8 cellular contexts compared by ENCODE assay signal in genomic region chr3:53255360-53255774, GRCh38. TPM values are rescaled to one million over a fixed set of nuclear protein-coding genes. Genes with fewer than 3 reads are reported as not detected.
DNase-seq lines count a peak whose midpoint lies in the region; ATAC-seq and TF ChIP-seq lines count a peak whose summit lies in the region.

No MANE protein-coding gene starts in this region.

- H3K36me3 ChIP-seq in colonic mucosa (no peaks in the 10 kb centered on the region), mesenchymal stem cell (ENCODE audit: control insufficient read depth in 1 of 2, insufficient read depth in 2 of 2, low read depth in 1 of 2, low read length in 2 of 2) (peaks cover 11 to 13% of the 10 kb centered on the region in 2 experiments)

- DNase-seq in AG04450 (ENCODE audit: low read depth, low spot score) (no peak), UCSD-AML1 (lab: John Stamatoyannopoulos, UW; ENCODE audit: unreplicated experiment) (peak; percentile 73), colonic mucosa (peak; percentile 44), mesenchymal stem cell (peak; percentile 26), NCI-H2107 treated with DMSO at 0.1 percent for 48 hours (lab: John Stamatoyannopoulos, UW; ENCODE audit: unreplicated experiment) (no peak)
- peak; percentile 33 for DNase-seq in stimulated activated naive B cell treated with anti-CD40 and anti-IgM and Interleukin-4, amounts not matched to agents 10 μg/mL and 1 μg/mL and 100 μg/mL, for 72 hours

- peak overlapping the region; percentile 83 for H4K8ac ChIP-seq in mesenchymal stem cell (ENCODE audit: low read length)

- peak overlapping the region; percentile 94 for H3K27ac Mint-ChIP-seq in stimulated activated naive B cell treated with anti-CD40 and anti-IgM and Interleukin-4, amounts not matched to agents 10 μg/mL and 1 μg/mL and 100 μg/mL, for 72 hours

- peak overlapping the region in 1 of 2 experiments; percentile 97 for H3K14ac ChIP-seq in mesenchymal stem cell (ENCODE audit: low read length in 2 of 2)

- no peak overlapping the region for H2AK5ac ChIP-seq in mesenchymal stem cell (ENCODE audit: low read length, severe bottlenecking)

- no peak for TF ChIP-seq CTCF in AG04450 (IDR thresholded peaks at IDR 0.05; ENCODE audit: low read depth, low read length)
- TF ChIP-seq CTCF in colonic mucosa (IDR thresholded peaks at IDR 0.05): no peak

- no peaks in the 10 kb centered on the region for H3K27me3 Mint-ChIP-seq in stimulated activated naive B cell treated with anti-CD40 and anti-IgM and Interleukin-4, amounts not matched to agents 10 μg/mL and 1 μg/mL and 100 μg/mL, for 72 hours

- H4K91ac ChIP-seq in mesenchymal stem cell (ENCODE audit: low read length): peak overlapping the region; percentile 94

- H3K9ac ChIP-seq in colonic mucosa (ENCODE audit: low read depth in 2 of 2, low read length in 2 of 2): peak overlapping the region; percentile 86 to 97
- peak overlapping the region; percentile 82 for H3K9ac ChIP-seq in mesenchymal stem cell (ENCODE audit: low read length)

- H2AFZ ChIP-seq in mesenchymal stem cell (ENCODE audit: low read depth, low read length): no peak overlapping the region

- peak; percentile 39 for ATAC-seq in GM18909 (IDR thresholded peaks at IDR 0.05; ENCODE audit: poor library complexity, unreplicated experiment)
- peak; percentile 44 for ATAC-seq in HG03135 (IDR thresholded peaks at IDR 0.05; ENCODE audit: unreplicated experiment)
- peak; percentile 68 to 73 for ATAC-seq in stimulated activated naive B cell treated with anti-CD40 and anti-IgM and Interleukin-4, amounts not matched to agents 10 μg/mL and 1 μg/mL and 100 μg/mL, for 72 hours (replicated peaks)

- peaks cover 11 to 28% of the 10 kb centered on the region in 2 donors for H3K36me3 Mint-ChIP-seq in stimulated activated naive B cell treated with anti-CD40 and anti-IgM and Interleukin-4, amounts not matched to agents 10 μg/mL and 1 μg/mL and 100 μg/mL, for 72 hours

- H3K4me3 Mint-ChIP-seq in stimulated activated naive B cell treated with anti-CD40 and anti-IgM and Interleukin-4, amounts not matched to agents 10 μg/mL and 1 μg/mL and 100 μg/mL, for 72 hours: peak overlapping the region; percentile 93 to 99

- H3K4ac ChIP-seq in mesenchymal stem cell (ENCODE audit: low read depth in 1 of 2, low read length in 2 of 2): peak overlapping the region; percentile 82 to 94

- H3K4me3 ChIP-seq in AG04450 (ENCODE audit: low read depth, low read length) (peak overlapping the region; percentile 96), colonic mucosa (peak overlapping the region; percentile 94), mesenchymal stem cell (ENCODE audit: insufficient read depth in 1 of 2, low read depth in 1 of 2, low read length in 2 of 2) (peak overlapping the region; percentile 88 to 96)

- no peaks in the 10 kb centered on the region for H3K79me1 ChIP-seq in mesenchymal stem cell (replicated peaks; ENCODE audit: low read length, poor library complexity, severe bottlenecking)

- no peaks in the 10 kb centered on the region for H3K27me3 ChIP-seq in AG04450 (ENCODE audit: control insufficient read depth, insufficient read depth, low read length)
- no peaks in the 10 kb centered on the region for H3K27me3 ChIP-seq in colonic mucosa
- H3K27me3 ChIP-seq in mesenchymal stem cell (ENCODE audit: control insufficient read depth in 1 of 2, insufficient read depth in 1 of 2, low read length in 2 of 2): no peaks in the 10 kb centered on the region

- H3K18ac ChIP-seq in mesenchymal stem cell (ENCODE audit: low read depth in 1 of 2, low read length in 2 of 2): peak overlapping the region; percentile 95 to 96

- under 1% methylated on average over 16 of the region's 49 CpGs for WGBS in mesenchymal stem cell

- intact Hi-C loops in colonic mucosa (cut with DNase I): no loop called here

- peak overlapping the region; percentile 15 for H2BK15ac ChIP-seq in mesenchymal stem cell (ENCODE audit: low read depth, poor library complexity, severe bottlenecking)

- H3K4me1 ChIP-seq in colonic mucosa: peaks cover 14% of the 10 kb centered on the region
- H3K4me1 ChIP-seq in mesenchymal stem cell (ENCODE audit: control insufficient read depth, insufficient read depth, low read depth, low read length): peaks cover 24% of the 10 kb centered on the region

- POLR2A ChIA-PET in AG04450 (lab: Yijun Ruan, JAX): interaction anchor here (0.6 to 3.3 kb wide), 4 partner anchors 13 to 96 kb away, joined by 4 to 13 read pairs (median 8); no protein-coding TSS in a partner anchor

- H3K9me3 ChIP-seq in AG04450 (ENCODE audit: control insufficient read depth, insufficient read depth, low read length) (peaks cover 5% of the 10 kb centered on the region; the same call in 1 of the 2 replicates), colonic mucosa (no peaks in the 10 kb centered on the region), mesenchymal stem cell (ENCODE audit: control insufficient read depth, low read length) (no peaks in the 10 kb centered on the region)

- peak overlapping the region; percentile 98 to 99 for H3K23ac ChIP-seq in mesenchymal stem cell (ENCODE audit: low read length in 2 of 2)

- H3K4me1 Mint-ChIP-seq in stimulated activated naive B cell treated with anti-CD40 and anti-IgM and Interleukin-4, amounts not matched to agents 10 μg/mL and 1 μg/mL and 100 μg/mL, for 72 hours: peaks cover 24 to 57% of the 10 kb centered on the region in 2 donors

- H2BK12ac ChIP-seq in mesenchymal stem cell (ENCODE audit: low read length in 2 of 2): peak overlapping the region in 1 of 2 experiments; percentile 68

- H3K27ac ChIP-seq in AG04450 (ENCODE audit: low read depth, low read length): peak overlapping the region; percentile 57
- peak overlapping the region; percentile 94 for H3K27ac ChIP-seq in colonic mucosa
- peak overlapping the region; percentile 75 for H3K27ac ChIP-seq in mesenchymal stem cell (ENCODE audit: low read length, poor library complexity, severe bottlenecking)

- H3K4me2 ChIP-seq in mesenchymal stem cell (ENCODE audit: low read length, poor library complexity, severe bottlenecking): peak overlapping the region; percentile 92

- CTCF ChIA-PET in AG04450 (lab: Charles Lee): interaction anchor here (0.5 to 0.6 kb wide), 2 partner anchors 9 to 97 kb away, joined by 3 to 6 read pairs; no protein-coding TSS in a partner anchor

- no peaks in the 10 kb centered on the region for H3K9me3 Mint-ChIP-seq in stimulated activated naive B cell treated with anti-CD40 and anti-IgM and Interleukin-4, amounts not matched to agents 10 μg/mL and 1 μg/mL and 100 μg/mL, for 72 hours

- peak overlapping the region; percentile 33 for H2BK5ac ChIP-seq in mesenchymal stem cell (ENCODE audit: low read depth, low read length, poor library complexity, severe bottlenecking)

- H2BK120ac ChIP-seq in mesenchymal stem cell (ENCODE audit: low read depth, low read length): peak overlapping the region; percentile 54

RNA-seq across cellular contexts. Expression of gene TKT, which starts 0.5 kb away (rescaled TPM):
- polyA plus RNA-seq in AG04450 (2011; rRNA removed): 220 and 319 TPM in 2 replicates
- polyA minus RNA-seq in AG04450 (2011; rRNA and poly(A)+ RNA removed): 238 and 315 TPM in 2 replicates
- total RNA-seq in colonic mucosa: 100 to 1,000 TPM; 315 to 393 TPM
- 359 TPM for polyA plus RNA-seq in mesenchymal stem cell (2013, experiment 1 of 2)
- 363 TPM for polyA plus RNA-seq in mesenchymal stem cell (2013, experiment 2 of 2)

Comparison
In these comparisons a context has a peak if more than half of its experiments do, and no peak if none do; other contexts are left out.
1. DNase-seq: peak in UCSD-AML1 (single experiment), colonic mucosa (single experiment), mesenchymal stem cell (single experiment) and stimulated activated naive B cell treated with anti-CD40 and anti-IgM and Interleukin-4, amounts not matched to agents 10 μg/mL and 1 μg/mL and 100 μg/mL, for 72 hours (single experiment); none in AG04450 (single experiment) and NCI-H2107 treated with DMSO at 0.1 percent for 48 hours (single experiment).
2. Peak in every context shown above with its lines, with median percentiles within 50 percentile points of each other: H3K27ac ChIP-seq, H3K4me3 ChIP-seq and ATAC-seq.